In genomic region chr2:18243831-18244230, GRCh38 we compare ENCODE assay signal across 24 cellular contexts.
"Had no signal": no experiment of that assay in that cellular context is flagged by ENCODE, and none has a peak within 500 bp of the region (broad histone marks: within the 10 kb centered on the region; RNA-seq: fewer than 3 reads in every experiment).

No MANE protein-coding gene starts in this region.

- DNase-seq: activated CD4-positive, alpha-beta memory T cell treated with anti-CD3 and anti-CD28 coated beads, Interleukin-2, amount 10 ng/mL, durations not matched to agents 7 days and 5 days; activated CD4-positive, alpha-beta T cell treated with anti-CD3 and anti-CD28 coated beads for 36 hours; activated CD4-positive, alpha-beta T cell treated with anti-CD3 and anti-CD28 coated beads, Interleukin-2, amount 50 U/mL, for 1 hour; activated naive CD4-positive, alpha-beta T cell treated with anti-CD3 and anti-CD28 coated beads, Interleukin-2, amount 50 U/mL, for 16 hours; activated naive CD8-positive, alpha-beta T cell treated with anti-CD3 and anti-CD28 coated beads, Interleukin-2, amount 10 ng/mL, durations not matched to agents 7 days and 5 days; activated T-cell treated with anti-CD3 and anti-CD28 coated beads for 4 hours; adrenal gland; anterior cingulate cortex; Kasumi-1; KBM-7; NCI-H1092; NCI-H1417; NCI-H2029; NCI-H2107; NCI-H510A treated with DMSO at 0.1 percent for 48 hours; NCI-H774; NK-92 treated with Interleukin-12 subunit alpha and Interleukin-12 subunit beta, amount 100 ng/mL, for 24 hours; OCI-M1; RPMI8226; SK-N-SH; T-helper 1 cell; WERI-Rb-1 had no signal

- H3K36me3 Mint-ChIP-seq: activated naive CD8-positive, alpha-beta T cell treated with anti-CD3 and anti-CD28 coated beads, Interleukin-2, amount 10 ng/mL, durations not matched to agents 7 days and 5 days had no signal

- H3K9me3 Mint-ChIP-seq: activated CD4-positive, alpha-beta memory T cell treated with anti-CD3 and anti-CD28 coated beads, Interleukin-2, amount 10 ng/mL, durations not matched to agents 7 days and 5 days; activated naive CD8-positive, alpha-beta T cell treated with anti-CD3 and anti-CD28 coated beads, Interleukin-2, amount 10 ng/mL, durations not matched to agents 7 days and 5 days had no signal

- H3K4me3 Mint-ChIP-seq: activated CD4-positive, alpha-beta memory T cell treated with anti-CD3 and anti-CD28 coated beads, Interleukin-2, amount 10 ng/mL, durations not matched to agents 7 days and 5 days; activated CD4-positive, alpha-beta T cell treated with anti-CD3 and anti-CD28 coated beads for 36 hours; activated naive CD8-positive, alpha-beta T cell treated with anti-CD3 and anti-CD28 coated beads, Interleukin-2, amount 10 ng/mL, durations not matched to agents 7 days and 5 days had no signal

- H3K4me1 Mint-ChIP-seq: activated CD4-positive, alpha-beta memory T cell treated with anti-CD3 and anti-CD28 coated beads, Interleukin-2, amount 10 ng/mL, durations not matched to agents 7 days and 5 days; activated CD4-positive, alpha-beta T cell treated with anti-CD3 and anti-CD28 coated beads for 36 hours; activated naive CD8-positive, alpha-beta T cell treated with anti-CD3 and anti-CD28 coated beads, Interleukin-2, amount 10 ng/mL, durations not matched to agents 7 days and 5 days had no signal

- ATAC-seq: activated CD4-positive, alpha-beta T cell treated with anti-CD3 and anti-CD28 coated beads for 36 hours; Panc1; Right ventricle myocardium inferior had no signal

- H3K27me3 Mint-ChIP-seq: activated CD4-positive, alpha-beta memory T cell treated with anti-CD3 and anti-CD28 coated beads, Interleukin-2, amount 10 ng/mL, durations not matched to agents 7 days and 5 days; activated naive CD8-positive, alpha-beta T cell treated with anti-CD3 and anti-CD28 coated beads, Interleukin-2, amount 10 ng/mL, durations not matched to agents 7 days and 5 days had no signal

- H3K27ac Mint-ChIP-seq: activated CD4-positive, alpha-beta memory T cell treated with anti-CD3 and anti-CD28 coated beads, Interleukin-2, amount 10 ng/mL, durations not matched to agents 7 days and 5 days; activated CD4-positive, alpha-beta T cell treated with anti-CD3 and anti-CD28 coated beads for 36 hours; activated naive CD8-positive, alpha-beta T cell treated with anti-CD3 and anti-CD28 coated beads, Interleukin-2, amount 10 ng/mL, durations not matched to agents 7 days and 5 days had no signal
